Comparison of ENCODE assay signal across 14 cellular contexts in genomic region chr1:3323021-3323790, GRCh38.
DNase-seq lines count a peak whose midpoint lies in the region; ATAC-seq and TF ChIP-seq lines count a peak whose summit lies in the region.
"Had no signal": no experiment of that assay in that cellular context is flagged by ENCODE, and none has a peak within 500 bp of the region (broad histone marks: within the 10 kb centered on the region; RNA-seq: fewer than 3 reads in every experiment).

No MANE protein-coding gene starts in this region.

- peak; percentile 69 for DNase-seq in HT-29 (ENCODE audit: low spot score)
- peak; percentile 52 to 88 for DNase-seq in left lung
- peak; percentile 25 for DNase-seq in smooth muscle cell (lab: John Stamatoyannopoulos, UW; ENCODE audit: unreplicated experiment)
- no peak for DNase-seq in DMS114 treated with DMSO at 0.1 percent for 48 hours (lab: John Stamatoyannopoulos, UW; ENCODE audit: unreplicated experiment)
- no peak for DNase-seq in effector memory CD8-positive, alpha-beta T cell
- DNase-seq: activated CD8-positive, alpha-beta memory T cell treated with anti-CD3 and anti-CD28 coated beads for 24 hours; activated naive CD4-positive, alpha-beta T cell; NCI-H526; T1000 had no signal

- H3K4me3 ChIP-seq in left lung: no peak overlapping the region
- no peak overlapping the region for H3K4me3 ChIP-seq in smooth muscle cell
- H3K4me3 ChIP-seq: skin epidermis had no signal

- H3K4me1 Mint-ChIP-seq in effector memory CD8-positive, alpha-beta T cell (ENCODE audit: low read depth in 2 of 2): peaks cover 0 to 7% of the 10 kb centered on the region in 2 donors

- 46% methylated on average over 40 of the region's 40 CpGs for WGBS in smooth muscle cell (ENCODE audit: low lambda C conversion rate)

- ATAC-seq in left lung (peak; percentile 83), HG02763 (IDR thresholded peaks at IDR 0.05; ENCODE audit: unreplicated experiment) (no peak)
- no peak for ATAC-seq in effector memory CD8-positive, alpha-beta T cell (replicated peaks)
- ATAC-seq: HCT116; natural killer cell treated with Interleukin-12 subunit alpha and Interleukin-12 subunit beta and Interleukin-15 and Interleukin-18, amount 100 ng/mL, for 72 hours had no signal

- peak overlapping the region; percentile 72 for H3K4me2 ChIP-seq in smooth muscle cell

- H3K9me3 ChIP-seq in left lung (no peaks in the 10 kb centered on the region), smooth muscle cell (replicated peaks; ENCODE audit: low read depth) (no peaks in the 10 kb centered on the region)

- H3K9ac ChIP-seq in smooth muscle cell (ENCODE audit: low read depth): no peak overlapping the region

- H3K27ac Mint-ChIP-seq in effector memory CD8-positive, alpha-beta T cell: no peak overlapping the region
- H3K27ac Mint-ChIP-seq: natural killer cell treated with Interleukin-12 subunit alpha and Interleukin-12 subunit beta and Interleukin-15 and Interleukin-18, amount 100 ng/mL, for 72 hours had no signal

- no peaks in the 10 kb centered on the region for H3K79me2 ChIP-seq in smooth muscle cell (ENCODE audit: low read depth)

- H3K9me3 Mint-ChIP-seq in effector memory CD8-positive, alpha-beta T cell: no peaks in the 10 kb centered on the region
- H3K9me3 Mint-ChIP-seq: natural killer cell treated with Interleukin-12 subunit alpha and Interleukin-12 subunit beta and Interleukin-15 and Interleukin-18, amount 100 ng/mL, for 72 hours had no signal

- H3F3A ChIP-seq in smooth muscle cell (ENCODE audit: low read depth): peaks cover 4% of the 10 kb centered on the region

- H2AFZ ChIP-seq in smooth muscle cell (ENCODE audit: low read depth): peak overlapping the region; percentile 70

- intact Hi-C loops in left lung (cut with DNase I): no loop called here

- H3K4me3 Mint-ChIP-seq in effector memory CD8-positive, alpha-beta T cell: no peak overlapping the region
- H3K4me3 Mint-ChIP-seq: natural killer cell treated with Interleukin-12 subunit alpha and Interleukin-12 subunit beta and Interleukin-15 and Interleukin-18, amount 100 ng/mL, for 72 hours had no signal

- TF ChIP-seq CTCF in VCaP (conservative IDR thresholded peaks at IDR 0.05): no peak
- no peak for TF ChIP-seq CTCF in left lung (IDR thresholded peaks at IDR 0.05)
- TF ChIP-seq CTCF in smooth muscle cell (IDR thresholded peaks at IDR 0.05; ENCODE audit: borderline replicate concordance, insufficient read depth, poor library complexity, severe bottlenecking): no peak

- H3K27ac ChIP-seq in VCaP: peak overlapping the region; percentile 36; the same call in 1 of the 2 replicates
- H3K27ac ChIP-seq in left lung: no peak overlapping the region
- no peak overlapping the region for H3K27ac ChIP-seq in smooth muscle cell (ENCODE audit: low read depth)
- H3K27ac ChIP-seq: skin epidermis had no signal

- no peaks in the 10 kb centered on the region for H3K36me3 Mint-ChIP-seq in effector memory CD8-positive, alpha-beta T cell (ENCODE audit: insufficient read depth)

- H3K27me3 Mint-ChIP-seq in effector memory CD8-positive, alpha-beta T cell: peaks cover 5 to 31% of the 10 kb centered on the region in 2 donors

- H4K20me1 ChIP-seq in smooth muscle cell (ENCODE audit: low read depth): no peaks in the 10 kb centered on the region

- H3K36me3 ChIP-seq in left lung (no peaks in the 10 kb centered on the region), smooth muscle cell (ENCODE audit: low read depth) (no peaks in the 10 kb centered on the region)

- H3K4me1 ChIP-seq in left lung (peaks cover 0 to 6% of the 10 kb centered on the region in 2 donors), smooth muscle cell (ENCODE audit: low read depth) (peaks cover 15% of the 10 kb centered on the region)

- H3K27me3 ChIP-seq in left lung (peaks cover 0 to 37% of the 10 kb centered on the region in 2 donors), smooth muscle cell (ENCODE audit: low read depth) (no peaks in the 10 kb centered on the region)

Comparison
In these comparisons a context has a peak if more than half of its experiments do, and no peak if none do; other contexts are left out.
1. DNase-seq: peak in HT-29 (single experiment), left lung (2 of 2) and smooth muscle cell (single experiment); none in DMS114 treated with DMSO at 0.1 percent for 48 hours (single experiment) and effector memory CD8-positive, alpha-beta T cell (0 of 3).